Comparison of ENCODE assay signal across 2 cellular contexts in the genomic region with DNA sequence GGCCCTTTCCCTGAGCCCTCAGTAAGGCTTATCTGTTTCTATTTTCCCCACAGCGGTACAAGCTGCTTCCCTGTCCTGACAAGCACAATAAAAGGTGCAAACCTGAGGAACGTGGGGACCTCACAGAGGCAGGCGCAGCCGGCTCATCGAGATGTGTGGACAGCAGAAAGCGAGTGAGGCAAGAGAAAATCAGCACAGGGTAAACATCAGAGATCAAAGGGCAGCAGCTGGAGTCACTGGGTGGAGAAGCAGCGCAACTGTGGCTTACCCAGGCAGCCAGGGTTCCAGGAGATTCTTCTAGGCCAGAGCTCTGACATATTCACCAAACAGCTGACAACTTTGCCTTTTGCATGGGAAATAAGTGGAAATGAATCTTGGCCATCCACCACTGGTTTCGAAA.
TF ChIP-seq lines count a peak whose summit lies in the region.

No MANE protein-coding gene starts in this region.

TF ChIP-seq in WTC11, 78 proteins besides CTCF, POLR2A, EP300 and RAD21 (continued from another document):
- TF ChIP-seq, protein P1, sequence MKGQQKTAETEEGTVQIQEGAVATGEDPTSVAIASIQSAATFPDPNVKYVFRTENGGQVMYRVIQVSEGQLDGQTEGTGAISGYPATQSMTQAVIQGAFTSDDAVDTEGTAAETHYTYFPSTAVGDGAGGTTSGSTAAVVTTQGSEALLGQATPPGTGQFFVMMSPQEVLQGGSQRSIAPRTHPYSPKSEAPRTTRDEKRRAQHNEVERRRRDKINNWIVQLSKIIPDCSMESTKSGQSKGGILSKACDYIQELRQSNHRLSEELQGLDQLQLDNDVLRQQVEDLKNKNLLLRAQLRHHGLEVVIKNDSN (CRISPR knock-in tag; IDR thresholded peaks at IDR 0.05): no peak

TF ChIP-seq in HepG2, 621 proteins besides CTCF, POLR2A, EP300 and RAD21 (continued from another document and continues in another):
- no peak for TF ChIP-seq PTBP1 (IDR thresholded peaks at IDR 0.05; ENCODE audit: low read depth, low read length, poor library complexity, severe bottlenecking)
- TF ChIP-seq U2AF1 (optimal IDR thresholded peaks at IDR 0.05; ENCODE audit: low read depth, low read length): no peak
- no peak for TF ChIP-seq MEIS1 (CRISPR knock-in tag; IDR thresholded peaks at IDR 0.05; ENCODE audit: borderline replicate concordance)
- TF ChIP-seq ZNF431 (CRISPR knock-in tag; IDR thresholded peaks at IDR 0.05; ENCODE audit: borderline replicate concordance, low read depth): no peak
- peak; percentile 25; the same call in 1 of the 2 replicates for TF ChIP-seq CREM (IDR thresholded peaks at IDR 0.05)
- TF ChIP-seq CREM (CRISPR knock-in tag; IDR thresholded peaks at IDR 0.05): no peak
- TF ChIP-seq FIP1L1 (IDR thresholded peaks at IDR 0.05; ENCODE audit: borderline replicate concordance, insufficient read depth, low read depth, low read length): no peak
- 0 out of 2 replicates have a peak, but pooled peaks have one; percentile 46 for TF ChIP-seq ZSCAN29 (CRISPR knock-in tag; conservative IDR thresholded peaks at IDR 0.05)
- TF ChIP-seq, protein P2, sequence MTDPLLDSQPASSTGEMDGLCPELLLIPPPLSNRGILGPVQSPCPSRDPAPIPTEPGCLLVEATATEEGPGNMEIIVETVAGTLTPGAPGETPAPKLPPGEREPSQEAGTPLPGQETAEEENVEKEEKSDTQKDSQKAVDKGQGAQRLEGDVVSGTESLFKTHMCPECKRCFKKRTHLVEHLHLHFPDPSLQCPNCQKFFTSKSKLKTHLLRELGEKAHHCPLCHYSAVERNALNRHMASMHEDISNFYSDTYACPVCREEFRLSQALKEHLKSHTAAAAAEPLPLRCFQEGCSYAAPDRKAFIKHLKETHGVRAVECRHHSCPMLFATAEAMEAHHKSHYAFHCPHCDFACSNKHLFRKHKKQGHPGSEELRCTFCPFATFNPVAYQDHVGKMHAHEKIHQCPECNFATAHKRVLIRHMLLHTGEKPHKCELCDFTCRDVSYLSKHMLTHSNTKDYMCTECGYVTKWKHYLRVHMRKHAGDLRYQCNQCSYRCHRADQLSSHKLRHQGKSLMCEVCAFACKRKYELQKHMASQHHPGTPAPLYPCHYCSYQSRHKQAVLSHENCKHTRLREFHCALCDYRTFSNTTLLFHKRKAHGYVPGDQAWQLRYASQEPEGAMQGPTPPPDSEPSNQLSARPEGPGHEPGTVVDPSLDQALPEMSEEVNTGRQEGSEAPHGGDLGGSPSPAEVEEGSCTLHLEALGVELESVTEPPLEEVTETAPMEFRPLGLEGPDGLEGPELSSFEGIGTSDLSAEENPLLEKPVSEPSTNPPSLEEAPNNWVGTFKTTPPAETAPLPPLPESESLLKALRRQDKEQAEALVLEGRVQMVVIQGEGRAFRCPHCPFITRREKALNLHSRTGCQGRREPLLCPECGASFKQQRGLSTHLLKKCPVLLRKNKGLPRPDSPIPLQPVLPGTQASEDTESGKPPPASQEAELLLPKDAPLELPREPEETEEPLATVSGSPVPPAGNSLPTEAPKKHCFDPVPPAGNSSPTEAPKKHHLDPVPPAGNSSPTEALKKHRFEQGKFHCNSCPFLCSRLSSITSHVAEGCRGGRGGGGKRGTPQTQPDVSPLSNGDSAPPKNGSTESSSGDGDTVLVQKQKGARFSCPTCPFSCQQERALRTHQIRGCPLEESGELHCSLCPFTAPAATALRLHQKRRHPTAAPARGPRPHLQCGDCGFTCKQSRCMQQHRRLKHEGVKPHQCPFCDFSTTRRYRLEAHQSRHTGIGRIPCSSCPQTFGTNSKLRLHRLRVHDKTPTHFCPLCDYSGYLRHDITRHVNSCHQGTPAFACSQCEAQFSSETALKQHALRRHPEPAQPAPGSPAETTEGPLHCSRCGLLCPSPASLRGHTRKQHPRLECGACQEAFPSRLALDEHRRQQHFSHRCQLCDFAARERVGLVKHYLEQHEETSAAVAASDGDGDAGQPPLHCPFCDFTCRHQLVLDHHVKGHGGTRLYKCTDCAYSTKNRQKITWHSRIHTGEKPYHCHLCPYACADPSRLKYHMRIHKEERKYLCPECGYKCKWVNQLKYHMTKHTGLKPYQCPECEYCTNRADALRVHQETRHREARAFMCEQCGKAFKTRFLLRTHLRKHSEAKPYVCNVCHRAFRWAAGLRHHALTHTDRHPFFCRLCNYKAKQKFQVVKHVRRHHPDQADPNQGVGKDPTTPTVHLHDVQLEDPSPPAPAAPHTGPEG (CRISPR knock-in tag; IDR thresholded peaks at IDR 0.05): no peak
- TF ChIP-seq SMAD1 (CRISPR knock-in tag; IDR thresholded peaks at IDR 0.05; ENCODE audit: borderline replicate concordance, low read depth): no peak
- TF ChIP-seq, protein P3, sequence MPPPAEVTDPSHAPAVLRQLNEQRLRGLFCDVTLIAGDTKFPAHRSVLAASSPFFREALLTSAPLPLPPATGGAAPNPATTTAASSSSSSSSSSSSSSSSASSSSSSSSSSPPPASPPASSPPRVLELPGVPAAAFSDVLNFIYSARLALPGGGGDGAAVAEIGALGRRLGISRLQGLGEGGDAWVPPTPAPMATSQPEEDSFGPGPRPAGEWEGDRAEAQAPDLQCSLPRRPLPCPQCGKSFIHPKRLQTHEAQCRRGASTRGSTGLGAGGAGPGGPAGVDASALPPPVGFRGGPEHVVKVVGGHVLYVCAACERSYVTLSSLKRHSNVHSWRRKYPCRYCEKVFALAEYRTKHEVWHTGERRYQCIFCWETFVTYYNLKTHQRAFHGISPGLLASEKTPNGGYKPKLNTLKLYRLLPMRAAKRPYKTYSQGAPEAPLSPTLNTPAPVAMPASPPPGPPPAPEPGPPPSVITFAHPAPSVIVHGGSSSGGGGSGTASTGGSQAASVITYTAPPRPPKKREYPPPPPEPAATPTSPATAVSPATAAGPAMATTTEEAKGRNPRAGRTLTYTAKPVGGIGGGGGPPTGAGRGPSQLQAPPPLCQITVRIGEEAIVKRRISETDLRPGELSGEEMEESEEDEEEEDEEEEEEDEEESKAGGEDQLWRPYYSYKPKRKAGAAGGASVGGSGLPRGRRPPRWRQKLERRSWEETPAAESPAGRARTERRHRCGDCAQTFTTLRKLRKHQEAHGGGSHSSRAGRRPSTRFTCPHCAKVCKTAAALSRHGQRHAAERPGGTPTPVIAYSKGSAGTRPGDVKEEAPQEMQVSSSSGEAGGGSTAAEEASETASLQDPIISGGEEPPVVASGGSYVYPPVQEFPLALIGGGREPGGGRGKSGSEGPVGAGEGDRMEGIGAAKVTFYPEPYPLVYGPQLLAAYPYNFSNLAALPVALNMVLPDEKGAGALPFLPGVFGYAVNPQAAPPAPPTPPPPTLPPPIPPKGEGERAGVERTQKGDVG (CRISPR knock-in tag; IDR thresholded peaks at IDR 0.05; ENCODE audit: borderline replicate concordance): no peak
- no peak for TF ChIP-seq ZNF672 (CRISPR knock-in tag; IDR thresholded peaks at IDR 0.05)
- peak; percentile 91 for TF ChIP-seq SALL1 (CRISPR knock-in tag; IDR thresholded peaks at IDR 0.05)
- TF ChIP-seq ZNF558 (CRISPR knock-in tag; IDR thresholded peaks at IDR 0.05; ENCODE audit: borderline replicate concordance): no peak
- TF ChIP-seq ZNF256 (CRISPR knock-in tag; conservative IDR thresholded peaks at IDR 0.05): no peak
- no peak for TF ChIP-seq SRSF4 (IDR thresholded peaks at IDR 0.05; ENCODE audit: low read depth, low read length, poor library complexity, severe bottlenecking)
- TF ChIP-seq NR2F6 (IDR thresholded peaks at IDR 0.05): peak; percentile 92
- peak; percentile 96 for TF ChIP-seq NR2F6 (CRISPR knock-in tag; IDR thresholded peaks at IDR 0.05)
- TF ChIP-seq, protein P4, sequence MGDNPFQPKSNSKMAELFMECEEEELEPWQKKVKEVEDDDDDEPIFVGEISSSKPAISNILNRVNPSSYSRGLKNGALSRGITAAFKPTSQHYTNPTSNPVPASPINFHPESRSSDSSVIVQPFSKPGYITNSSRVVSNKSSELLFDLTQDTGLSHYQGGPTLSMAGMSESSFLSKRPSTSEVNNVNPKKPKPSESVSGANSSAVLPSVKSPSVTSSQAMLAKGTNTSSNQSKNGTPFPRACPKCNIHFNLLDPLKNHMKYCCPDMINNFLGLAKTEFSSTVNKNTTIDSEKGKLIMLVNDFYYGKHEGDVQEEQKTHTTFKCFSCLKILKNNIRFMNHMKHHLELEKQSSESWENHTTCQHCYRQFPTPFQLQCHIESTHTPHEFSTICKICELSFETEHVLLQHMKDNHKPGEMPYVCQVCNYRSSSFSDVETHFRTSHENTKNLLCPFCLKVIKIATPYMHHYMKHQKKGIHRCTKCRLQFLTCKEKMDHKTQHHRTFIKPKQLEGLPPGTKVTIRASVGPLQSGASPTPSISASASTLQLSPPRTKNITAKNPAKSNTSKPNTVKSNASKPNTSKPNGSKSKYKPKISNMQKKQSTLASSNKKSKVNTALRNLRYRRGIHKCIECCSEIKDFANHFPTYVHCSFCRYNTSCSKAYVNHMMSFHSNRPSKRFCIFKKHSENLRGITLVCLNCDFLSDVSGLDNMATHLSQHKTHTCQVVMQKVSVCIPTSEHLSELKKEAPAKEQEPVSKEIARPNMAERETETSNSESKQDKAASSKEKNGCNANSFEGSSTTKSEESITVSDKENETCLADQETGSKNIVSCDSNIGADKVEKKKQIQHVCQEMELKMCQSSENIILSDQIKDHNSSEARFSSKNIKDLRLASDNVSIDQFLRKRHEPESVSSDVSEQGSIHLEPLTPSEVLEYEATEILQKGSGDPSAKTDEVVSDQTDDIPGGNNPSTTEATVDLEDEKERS (CRISPR knock-in tag; IDR thresholded peaks at IDR 0.05): no peak
- TF ChIP-seq, protein P5, sequence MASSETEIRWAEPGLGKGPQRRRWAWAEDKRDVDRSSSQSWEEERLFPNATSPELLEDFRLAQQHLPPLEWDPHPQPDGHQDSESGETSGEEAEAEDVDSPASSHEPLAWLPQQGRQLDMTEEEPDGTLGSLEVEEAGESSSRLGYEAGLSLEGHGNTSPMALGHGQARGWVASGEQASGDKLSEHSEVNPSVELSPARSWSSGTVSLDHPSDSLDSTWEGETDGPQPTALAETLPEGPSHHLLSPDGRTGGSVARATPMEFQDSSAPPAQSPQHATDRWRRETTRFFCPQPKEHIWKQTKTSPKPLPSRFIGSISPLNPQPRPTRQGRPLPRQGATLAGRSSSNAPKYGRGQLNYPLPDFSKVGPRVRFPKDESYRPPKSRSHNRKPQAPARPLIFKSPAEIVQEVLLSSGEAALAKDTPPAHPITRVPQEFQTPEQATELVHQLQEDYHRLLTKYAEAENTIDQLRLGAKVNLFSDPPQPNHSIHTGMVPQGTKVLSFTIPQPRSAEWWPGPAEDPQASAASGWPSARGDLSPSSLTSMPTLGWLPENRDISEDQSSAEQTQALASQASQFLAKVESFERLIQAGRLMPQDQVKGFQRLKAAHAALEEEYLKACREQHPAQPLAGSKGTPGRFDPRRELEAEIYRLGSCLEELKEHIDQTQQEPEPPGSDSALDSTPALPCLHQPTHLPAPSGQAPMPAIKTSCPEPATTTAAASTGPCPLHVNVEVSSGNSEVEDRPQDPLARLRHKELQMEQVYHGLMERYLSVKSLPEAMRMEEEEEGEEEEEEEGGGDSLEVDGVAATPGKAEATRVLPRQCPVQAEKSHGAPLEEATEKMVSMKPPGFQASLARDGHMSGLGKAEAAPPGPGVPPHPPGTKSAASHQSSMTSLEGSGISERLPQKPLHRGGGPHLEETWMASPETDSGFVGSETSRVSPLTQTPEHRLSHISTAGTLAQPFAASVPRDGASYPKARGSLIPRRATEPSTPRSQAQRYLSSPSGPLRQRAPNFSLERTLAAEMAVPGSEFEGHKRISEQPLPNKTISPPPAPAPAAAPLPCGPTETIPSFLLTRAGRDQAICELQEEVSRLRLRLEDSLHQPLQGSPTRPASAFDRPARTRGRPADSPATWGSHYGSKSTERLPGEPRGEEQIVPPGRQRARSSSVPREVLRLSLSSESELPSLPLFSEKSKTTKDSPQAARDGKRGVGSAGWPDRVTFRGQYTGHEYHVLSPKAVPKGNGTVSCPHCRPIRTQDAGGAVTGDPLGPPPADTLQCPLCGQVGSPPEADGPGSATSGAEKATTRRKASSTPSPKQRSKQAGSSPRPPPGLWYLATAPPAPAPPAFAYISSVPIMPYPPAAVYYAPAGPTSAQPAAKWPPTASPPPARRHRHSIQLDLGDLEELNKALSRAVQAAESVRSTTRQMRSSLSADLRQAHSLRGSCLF (CRISPR knock-in tag; IDR thresholded peaks at IDR 0.05; ENCODE audit: borderline replicate concordance): no peak
- TF ChIP-seq, protein P6, sequence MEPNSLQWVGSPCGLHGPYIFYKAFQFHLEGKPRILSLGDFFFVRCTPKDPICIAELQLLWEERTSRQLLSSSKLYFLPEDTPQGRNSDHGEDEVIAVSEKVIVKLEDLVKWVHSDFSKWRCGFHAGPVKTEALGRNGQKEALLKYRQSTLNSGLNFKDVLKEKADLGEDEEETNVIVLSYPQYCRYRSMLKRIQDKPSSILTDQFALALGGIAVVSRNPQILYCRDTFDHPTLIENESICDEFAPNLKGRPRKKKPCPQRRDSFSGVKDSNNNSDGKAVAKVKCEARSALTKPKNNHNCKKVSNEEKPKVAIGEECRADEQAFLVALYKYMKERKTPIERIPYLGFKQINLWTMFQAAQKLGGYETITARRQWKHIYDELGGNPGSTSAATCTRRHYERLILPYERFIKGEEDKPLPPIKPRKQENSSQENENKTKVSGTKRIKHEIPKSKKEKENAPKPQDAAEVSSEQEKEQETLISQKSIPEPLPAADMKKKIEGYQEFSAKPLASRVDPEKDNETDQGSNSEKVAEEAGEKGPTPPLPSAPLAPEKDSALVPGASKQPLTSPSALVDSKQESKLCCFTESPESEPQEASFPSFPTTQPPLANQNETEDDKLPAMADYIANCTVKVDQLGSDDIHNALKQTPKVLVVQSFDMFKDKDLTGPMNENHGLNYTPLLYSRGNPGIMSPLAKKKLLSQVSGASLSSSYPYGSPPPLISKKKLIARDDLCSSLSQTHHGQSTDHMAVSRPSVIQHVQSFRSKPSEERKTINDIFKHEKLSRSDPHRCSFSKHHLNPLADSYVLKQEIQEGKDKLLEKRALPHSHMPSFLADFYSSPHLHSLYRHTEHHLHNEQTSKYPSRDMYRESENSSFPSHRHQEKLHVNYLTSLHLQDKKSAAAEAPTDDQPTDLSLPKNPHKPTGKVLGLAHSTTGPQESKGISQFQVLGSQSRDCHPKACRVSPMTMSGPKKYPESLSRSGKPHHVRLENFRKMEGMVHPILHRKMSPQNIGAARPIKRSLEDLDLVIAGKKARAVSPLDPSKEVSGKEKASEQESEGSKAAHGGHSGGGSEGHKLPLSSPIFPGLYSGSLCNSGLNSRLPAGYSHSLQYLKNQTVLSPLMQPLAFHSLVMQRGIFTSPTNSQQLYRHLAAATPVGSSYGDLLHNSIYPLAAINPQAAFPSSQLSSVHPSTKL (CRISPR knock-in tag; IDR thresholded peaks at IDR 0.05): peak; percentile 92
- TF ChIP-seq MYNN (CRISPR knock-in tag; IDR thresholded peaks at IDR 0.05; ENCODE audit: low read depth): no peak
- TF ChIP-seq, protein P7, sequence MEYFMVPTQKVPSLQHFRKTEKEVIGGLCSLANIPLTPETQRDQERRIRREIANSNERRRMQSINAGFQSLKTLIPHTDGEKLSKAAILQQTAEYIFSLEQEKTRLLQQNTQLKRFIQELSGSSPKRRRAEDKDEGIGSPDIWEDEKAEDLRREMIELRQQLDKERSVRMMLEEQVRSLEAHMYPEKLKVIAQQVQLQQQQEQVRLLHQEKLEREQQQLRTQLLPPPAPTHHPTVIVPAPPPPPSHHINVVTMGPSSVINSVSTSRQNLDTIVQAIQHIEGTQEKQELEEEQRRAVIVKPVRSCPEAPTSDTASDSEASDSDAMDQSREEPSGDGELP (IDR thresholded peaks at IDR 0.05; ENCODE audit: borderline replicate concordance, low read depth): peak; percentile 100
- TF ChIP-seq, protein P8, sequence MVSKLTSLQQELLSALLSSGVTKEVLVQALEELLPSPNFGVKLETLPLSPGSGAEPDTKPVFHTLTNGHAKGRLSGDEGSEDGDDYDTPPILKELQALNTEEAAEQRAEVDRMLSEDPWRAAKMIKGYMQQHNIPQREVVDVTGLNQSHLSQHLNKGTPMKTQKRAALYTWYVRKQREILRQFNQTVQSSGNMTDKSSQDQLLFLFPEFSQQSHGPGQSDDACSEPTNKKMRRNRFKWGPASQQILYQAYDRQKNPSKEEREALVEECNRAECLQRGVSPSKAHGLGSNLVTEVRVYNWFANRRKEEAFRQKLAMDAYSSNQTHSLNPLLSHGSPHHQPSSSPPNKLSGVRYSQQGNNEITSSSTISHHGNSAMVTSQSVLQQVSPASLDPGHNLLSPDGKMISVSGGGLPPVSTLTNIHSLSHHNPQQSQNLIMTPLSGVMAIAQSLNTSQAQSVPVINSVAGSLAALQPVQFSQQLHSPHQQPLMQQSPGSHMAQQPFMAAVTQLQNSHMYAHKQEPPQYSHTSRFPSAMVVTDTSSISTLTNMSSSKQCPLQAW (CRISPR knock-in tag; IDR thresholded peaks at IDR 0.05): no peak
